Comparison of ENCODE assay signal across 24 cellular contexts in the genomic region with DNA sequence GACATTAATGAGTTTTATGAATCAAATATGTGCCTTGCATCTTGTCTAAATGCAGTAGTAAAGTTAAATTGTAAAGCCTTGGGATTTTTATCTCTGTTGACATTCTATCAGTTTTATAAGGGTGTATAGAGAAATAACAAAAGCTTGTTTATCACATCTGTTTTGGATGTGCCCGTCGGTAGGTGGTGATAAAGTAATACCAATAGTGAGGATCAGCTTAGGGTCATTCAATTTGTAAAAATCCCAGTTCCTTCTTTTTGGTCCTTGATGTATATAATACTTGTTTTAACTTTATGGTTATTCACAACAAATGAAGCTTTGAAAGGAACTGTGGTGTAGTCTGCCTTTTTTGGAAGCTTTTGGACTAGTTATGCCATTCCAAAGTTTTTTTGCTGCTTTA. TPM values are rescaled to one million over a fixed set of nuclear protein-coding genes. Genes with fewer than 3 reads are reported as not detected.
DNase-seq lines count a peak whose midpoint lies in the region; ATAC-seq, FAIRE-seq and TF ChIP-seq lines count a peak whose summit lies in the region.
"Had no signal": no experiment of that assay in that cellular context is flagged by ENCODE, and none has a peak within 500 bp of the region (broad histone marks: within the 10 kb centered on the region; RNA-seq: fewer than 3 reads in every experiment).

No MANE protein-coding gene starts in this region.

- H3K4me3 ChIP-seq in OCI-LY3 (ENCODE audit: low read length) (no peak overlapping the region), right lobe of liver (no peak overlapping the region)
- H3K4me3 ChIP-seq: BLaER1 had no signal

- ATAC-seq in right lobe of liver: peak; percentile 28 to 42 (median 35)
- ATAC-seq: T-helper 17 cell had no signal

- in situ Hi-C loops in GM13976 (cut with MboI; ENCODE audit: low sequenced_read_pairs, unreplicated experiment): no loop called here

- H3K79me2 ChIP-seq in OCI-LY3 (ENCODE audit: low read length): no peaks in the 10 kb centered on the region

- H2AFZ ChIP-seq in OCI-LY3 (ENCODE audit: low read depth, low read length): no peak overlapping the region

- H3K27me3 ChIP-seq in OCI-LY3 (ENCODE audit: low read depth, low read length) (no peaks in the 10 kb centered on the region), right lobe of liver (no peaks in the 10 kb centered on the region)
- H3K27me3 ChIP-seq: BLaER1 had no signal

- intact Hi-C loops in right lobe of liver (cut with DNase I): no loop called here

- no peak overlapping the region for H3K4me2 ChIP-seq in OCI-LY3 (ENCODE audit: low read length)
- H3K4me2 ChIP-seq: BLaER1, KMS-11 had no signal

- FAIRE-seq in RCC 7860 (lab: Jason Lieb, UNC): no peak
- FAIRE-seq: H1 had no signal

- H3K4me1 ChIP-seq in OCI-LY3 (ENCODE audit: low read length): peaks cover 32% of the 10 kb centered on the region
- H3K4me1 ChIP-seq in right lobe of liver: peaks cover 0 to 9% (median 0%) of the 10 kb centered on the region in 4 donors
- H3K4me1 ChIP-seq: BLaER1 had no signal

- H3K27ac ChIP-seq in 22Rv1 (peak overlapping the region; percentile 21), OCI-LY3 (ENCODE audit: low read length) (no peak overlapping the region), right lobe of liver (no peak overlapping the region)
- H3K27ac ChIP-seq: BLaER1, HL-60, KMS-11 had no signal

- 37% methylated on average over 2 of the region's 2 CpGs for WGBS in right lobe of liver (ENCODE audit: insufficient coverage, low coverage, low lambda C conversion rate, missing lambda C conversion rate)

- 0 out of 2 replicates have a peak, but pooled peaks have one; percentile 19 for TF ChIP-seq CTCF in 22Rv1 (IDR thresholded peaks at IDR 0.05)
- peak; percentile 6 for TF ChIP-seq CTCF in GM13976 (IDR thresholded peaks at IDR 0.05; ENCODE audit: borderline replicate concordance, control extremely low read depth, extremely low read depth, insufficient read depth, missing control alignments)
- peak; percentile 36 for TF ChIP-seq CTCF in OCI-LY3 (IDR thresholded peaks at IDR 0.05; ENCODE audit: low read depth, low read length)
- TF ChIP-seq CTCF in right lobe of liver (IDR thresholded peaks at IDR 0.05): peak in 2 of 4 donors; percentile 27 to 28

- TF ChIP-seq POLR2A in right lobe of liver (IDR thresholded peaks at IDR 0.05): no peak

- H3K9me3 ChIP-seq in OCI-LY3 (ENCODE audit: insufficient read depth, low read length): no peaks in the 10 kb centered on the region
- H3K9me3 ChIP-seq in right lobe of liver: no peaks in the 10 kb centered on the region

- no peak overlapping the region for H3K9ac ChIP-seq in OCI-LY3 (ENCODE audit: low read length)
- H3K9ac ChIP-seq: BLaER1, KMS-11 had no signal

- H3K36me3 ChIP-seq in OCI-LY3 (replicated peaks; ENCODE audit: low read depth, low read length) (peaks cover 9% of the 10 kb centered on the region), right lobe of liver (no peaks in the 10 kb centered on the region)

- no peaks in the 10 kb centered on the region; the same call in 1 of the 2 replicates for H4K20me1 ChIP-seq in OCI-LY3 (ENCODE audit: insufficient read depth, low read length)

- no peak for DNase-seq in GM13976 (ENCODE audit: low spot score)
- no peak for DNase-seq in right lobe of liver
- DNase-seq in inferior parietal cortex (ENCODE audit: extremely low spot score): no peak
- no peak for DNase-seq in RCC 7860 (ENCODE audit: low spot score)
- DNase-seq in NCI-H1105 treated with DMSO at 0.1 percent for 48 hours (lab: John Stamatoyannopoulos, UW): no peak
- DNase-seq: CD4-positive, alpha-beta T cell; COR-L47; DMS79; MV-4-11; NCI-H1417; NCI-H1694 treated with DMSO at 0.1 percent for 48 hours; NCI-H2081 treated with DMSO at 0.1 percent for 48 hours; NCI-H2171 treated with DMSO at 0.1 percent for 48 hours; NCI-H524 treated with DMSO at 0.1 percent for 48 hours; NCI-H82; Right ventricle myocardium superior; SW 1271; T-helper 17 cell had no signal

RNA-seq across cellular contexts. Expression of gene UBE2E3, which starts 12.6 kb away (rescaled TPM):
- total RNA-seq in right lobe of liver: 10 to 100 TPM; 21.0 to 45.5 (median 31.0) TPM
